Comparison of ENCODE assay signal across 8 cellular contexts in the genomic region with DNA sequence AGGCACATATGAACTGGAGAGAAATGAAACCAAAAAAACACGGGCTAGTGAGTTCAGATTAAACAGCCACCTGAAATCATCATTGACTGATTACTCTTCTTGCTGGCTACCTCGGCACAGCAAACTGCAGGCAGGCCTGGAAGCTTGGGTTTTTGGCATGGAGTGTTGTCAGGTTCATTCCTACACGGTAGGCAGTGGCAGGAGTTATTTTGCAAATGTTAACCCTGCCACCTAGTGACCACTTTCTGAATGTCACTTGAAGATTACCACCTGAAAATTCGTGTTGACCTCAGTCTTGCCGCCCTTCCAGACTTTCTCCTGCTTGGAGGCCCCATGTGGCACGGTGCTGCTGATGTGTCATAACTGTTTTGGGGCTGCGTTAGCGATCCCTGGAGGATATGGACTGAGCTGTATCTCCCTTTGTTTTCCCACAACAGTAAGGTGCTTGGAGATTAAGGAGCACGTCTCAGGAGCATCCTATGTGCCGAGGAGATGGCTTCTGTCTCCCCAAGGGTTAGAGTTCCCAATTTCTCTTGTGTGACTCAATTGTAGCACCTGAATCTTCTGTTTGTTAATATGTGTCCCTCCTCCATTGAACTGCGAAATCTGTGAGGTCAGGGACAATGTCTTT. TPM values are rescaled to one million over a fixed set of nuclear protein-coding genes. Genes with fewer than 3 reads are reported as not detected.
DNase-seq lines count a peak whose midpoint lies in the region; ATAC-seq and TF ChIP-seq lines count a peak whose summit lies in the region.

No MANE protein-coding gene starts in this region.

- peak; percentile 60 for TF ChIP-seq CTCF in lung (IDR thresholded peaks at IDR 0.05; ENCODE audit: control extremely low read depth, extremely low read depth)

- H3K27me3 ChIP-seq in lung (ENCODE audit: control insufficient read depth, insufficient read depth): no peaks in the 10 kb centered on the region

- no peaks in the 10 kb centered on the region for H3K9me3 ChIP-seq in lung (ENCODE audit: control insufficient read depth in 2 of 2, insufficient read depth in 1 of 2, low read length in 1 of 2)

- H3K36me3 ChIP-seq in lung (ENCODE audit: control insufficient read depth in 2 of 2, insufficient read depth in 2 of 2, low read length in 2 of 2): no peaks in the 10 kb centered on the region

- whole genome bisulfite sequencing in lung, 2 donors: 26% methylated on average over 11 of the region's 11 CpGs

- ATAC-seq in GM18517 (IDR thresholded peaks at IDR 0.05; ENCODE audit: unreplicated experiment) (peak; percentile 19), lung (ENCODE audit: insufficient read depth, low FRiP score) (peak; percentile 61)
- ATAC-seq in stimulated activated effector memory CD8-positive, alpha-beta T cell treated with anti-CD3 and anti-CD28 coated beads, Interleukin-12 subunit alpha, Interleukin-12 subunit beta, amount 100 ng/mL, for 72 hours: peak; percentile 48

- DNase-seq in ACHN (peak; percentile 59), HK-2 (ENCODE audit: unreplicated experiment) (peak; percentile 22), NCI-H774 (lab: John Stamatoyannopoulos, UW) (peak; percentile 71), ecto neural progenitor cell (ENCODE audit: low spot score) (peak; percentile 70), lung (ENCODE audit: low spot score) (peak; percentile 65)
- DNase-seq in activated CD4-positive, alpha-beta T cell treated with anti-CD3 and anti-CD28 coated beads, Interleukin-2, amount 50 U/mL, for 24 hours (ENCODE audit: low read depth in 1 of 2, low spot score in 1 of 2): peak; percentile 25 to 62
- peak; percentile 47 to 85 for DNase-seq in stimulated activated effector memory CD8-positive, alpha-beta T cell treated with anti-CD3 and anti-CD28 coated beads, Interleukin-12 subunit alpha, Interleukin-12 subunit beta, amount 100 ng/mL, for 72 hours (ENCODE audit: low spot score in 2 of 2)

- in situ Hi-C loops in ACHN (cut with HindIII; ENCODE audit: low pct_ligation_motif_present, low pct_unique_long_range_greater_than_20kb, low sequenced_read_pairs): no loop called here

- H3K4me1 ChIP-seq in lung (ENCODE audit: control insufficient read depth in 2 of 2, insufficient read depth in 2 of 2, low read length in 2 of 2): peaks cover 0 to 2% of the 10 kb centered on the region in 2 donors

- no peaks in the 10 kb centered on the region for H3K9me3 Mint-ChIP-seq in stimulated activated effector memory CD8-positive, alpha-beta T cell treated with anti-CD3 and anti-CD28 coated beads, Interleukin-12 subunit alpha, Interleukin-12 subunit beta, amount 100 ng/mL, for 72 hours

- H3K4me3 Mint-ChIP-seq in stimulated activated effector memory CD8-positive, alpha-beta T cell treated with anti-CD3 and anti-CD28 coated beads, Interleukin-12 subunit alpha, Interleukin-12 subunit beta, amount 100 ng/mL, for 72 hours: no peak overlapping the region

- no peak overlapping the region for H3K27ac Mint-ChIP-seq in stimulated activated effector memory CD8-positive, alpha-beta T cell treated with anti-CD3 and anti-CD28 coated beads, Interleukin-12 subunit alpha, Interleukin-12 subunit beta, amount 100 ng/mL, for 72 hours

- peaks cover 7% of the 10 kb centered on the region for H3K36me3 Mint-ChIP-seq in stimulated activated effector memory CD8-positive, alpha-beta T cell treated with anti-CD3 and anti-CD28 coated beads, Interleukin-12 subunit alpha, Interleukin-12 subunit beta, amount 100 ng/mL, for 72 hours

- H3K27ac ChIP-seq in lung (ENCODE audit: low read depth in 1 of 2, low read length in 1 of 2): no peak overlapping the region

- peaks cover 58% of the 10 kb centered on the region for H3K4me1 Mint-ChIP-seq in stimulated activated effector memory CD8-positive, alpha-beta T cell treated with anti-CD3 and anti-CD28 coated beads, Interleukin-12 subunit alpha, Interleukin-12 subunit beta, amount 100 ng/mL, for 72 hours

- no peak overlapping the region for H3K4me3 ChIP-seq in lung

RNA-seq across cellular contexts. Expression of a gene that starts 12.7 kb away (rescaled TPM):
- total RNA-seq in lung: 1 to 10 TPM; 2.2 to 2.6 TPM
- 1 to 10 TPM in 1 of 2 donors, under 1 TPM in 1; 0.59 to 2.1 TPM for polyA plus RNA-seq in lung
